Comparison of ENCODE assay signal across 8 cellular contexts in the genomic region with DNA sequence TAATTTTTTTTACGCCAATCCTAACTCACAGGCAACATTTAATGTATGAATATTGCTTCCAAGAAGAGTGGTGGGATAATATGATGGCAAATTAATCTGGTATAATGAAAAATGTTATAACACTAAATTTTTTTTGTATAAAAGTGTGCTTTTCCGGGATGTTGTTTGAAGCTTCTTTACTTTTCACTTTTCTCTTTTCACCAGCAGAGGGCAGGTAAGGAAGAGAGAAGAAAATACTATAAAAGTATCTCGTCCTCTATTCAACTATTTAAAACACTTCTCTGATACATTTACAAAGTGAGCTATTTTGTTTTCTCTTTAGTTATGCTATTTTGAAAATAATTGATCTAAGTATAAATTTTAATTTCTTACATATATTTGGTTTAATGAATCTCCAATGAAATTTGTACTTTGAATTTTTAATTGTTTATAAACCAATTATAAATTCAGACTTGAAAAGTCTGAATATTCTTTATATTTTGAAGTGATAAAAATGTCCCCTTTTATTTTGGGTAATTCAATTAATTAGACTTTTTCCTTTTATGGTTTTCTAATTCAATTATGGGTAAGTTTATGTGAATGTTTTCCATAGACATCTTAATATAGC. TPM values are rescaled to one million over a fixed set of nuclear protein-coding genes. Genes with fewer than 3 reads are reported as not detected.
DNase-seq lines count a peak whose midpoint lies in the region; ATAC-seq, FAIRE-seq and TF ChIP-seq lines count a peak whose summit lies in the region.

No MANE protein-coding gene starts in this region.

- TF ChIP-seq CTCF in D721Med (IDR thresholded peaks at IDR 0.05; ENCODE audit: insufficient read depth, missing control alignments) (peak; percentile 57), PC-3 (conservative IDR thresholded peaks at IDR 0.05; ENCODE audit: low read depth, low read length) (peak; percentile 69), fibroblast of mammary gland (conservative IDR thresholded peaks at IDR 0.05; ENCODE audit: control insufficient read depth, insufficient read depth, low read depth, low read length) (peak; percentile 60), testis (IDR thresholded peaks at IDR 0.05) (peak; percentile 22 to 59 (median 33))

- H3K9me3 ChIP-seq in PC-3 (ENCODE audit: low read length) (no peaks in the 10 kb centered on the region), testis (no peaks in the 10 kb centered on the region)

- H3K4me3 ChIP-seq in PC-3 (ENCODE audit: low read length) (no peak overlapping the region), fibroblast of mammary gland (ENCODE audit: control insufficient read depth, low read depth, low read length) (no peak overlapping the region), testis (no peak overlapping the region)

- H3F3A ChIP-seq in PC-3 (ENCODE audit: low read length, unreplicated experiment): no peaks in the 10 kb centered on the region

- H3K36me3 ChIP-seq in PC-3 (ENCODE audit: low read depth, low read length) (no peaks in the 10 kb centered on the region; the same call in 1 of the 2 replicates), testis (ENCODE audit: low read depth, missing control alignments) (no peaks in the 10 kb centered on the region)

- no peak for FAIRE-seq in D721Med (lab: Jason Lieb, UNC)

- H3K27me3 ChIP-seq in PC-3 (ENCODE audit: low read length) (peaks cover 4% of the 10 kb centered on the region; the same call in 1 of the 2 replicates), testis (no peaks in the 10 kb centered on the region)

- H4K20me1 ChIP-seq in PC-3 (ENCODE audit: low read length): no peaks in the 10 kb centered on the region

- WGBS in testis, 2 donors: 41 to 47% methylated on average over 3 of the region's 3 CpGs

- no peaks in the 10 kb centered on the region for H3K79me2 ChIP-seq in PC-3 (ENCODE audit: low read length)

- no peak for DNase-seq in D721Med (ENCODE audit: insufficient read length, low spot score)
- peak; percentile 56 for DNase-seq in PC-3
- peak; percentile 38 for DNase-seq in fibroblast of mammary gland (ENCODE audit: low read depth)
- DNase-seq in testis: no peak
- DNase-seq in iPS-NIHi11 (ENCODE audit: low spot score): no peak

- no peak overlapping the region for H2AFZ ChIP-seq in PC-3 (ENCODE audit: low read length)

- ATAC-seq in HG02938 (IDR thresholded peaks at IDR 0.05; ENCODE audit: unreplicated experiment) (peak; percentile 73), PC-3 (no peak), GM18520 (IDR thresholded peaks at IDR 0.05; ENCODE audit: unreplicated experiment) (no peak)
- no peak for ATAC-seq in activated CD4-positive, CD25-positive, alpha-beta regulatory T cell treated with anti-CD3 and anti-CD28 coated beads, Interleukin-2, amount 50 U/mL, for 24 hours

- TF ChIP-seq POLR2A in testis (IDR thresholded peaks at IDR 0.05): no peak

- no peaks in the 10 kb centered on the region for H3K9me2 ChIP-seq in PC-3 (replicated peaks; ENCODE audit: low read length)

- no peaks in the 10 kb centered on the region for H3K4me1 ChIP-seq in PC-3 (ENCODE audit: insufficient read depth, low read length)
- H3K4me1 ChIP-seq in testis: no peaks in the 10 kb centered on the region

- intact Hi-C loops in PC-3 (cut with micrococcal nuclease) (loop anchor here (1.0 to 10.0 kb wide), 3 partner anchors 215 to 696 kb away; no protein-coding TSS in a partner anchor), testis (cut with DNase I; ENCODE audit: low total_unique reads) (no loop called here)

- BruUV-seq in PC-3 (replicated peaks; lab: Mats Ljungman, UMichigan): no TSS peak

- H3K27ac ChIP-seq in PC-3 (ENCODE audit: low read length): no peak overlapping the region
- no peak overlapping the region for H3K27ac ChIP-seq in testis

- no peak overlapping the region for H3K4me2 ChIP-seq in PC-3 (ENCODE audit: low read length)

- CTCF ChIA-PET in PC-3 (lab: Charles Lee): interaction anchor here (0.6 to 1.3 kb wide), 6 partner anchors 52 to 752 kb away, joined by 3 to 12 read pairs (median 3); no protein-coding TSS in a partner anchor

- POLR2A ChIA-PET in PC-3 (lab: Charles Lee; ENCODE audit: unreplicated experiment): no interaction called here

- no peak overlapping the region for H3K9ac ChIP-seq in PC-3 (ENCODE audit: low read length)

RNA-seq across cellular contexts. Expression of a gene that starts 20.7 kb away (rescaled TPM):
- total RNA-seq in PC-3 (2014; rRNA removed): not detected in 2 replicates
- total RNA-seq in testis: 1 to 10 TPM; 5.1 TPM
- 6.9 TPM for polyA plus RNA-seq in testis (ENCODE audit: insufficient read depth, low read depth, low replicate concordance)

RNA-seq across cellular contexts. Expression of a gene that starts 31.8 kb away (rescaled TPM):
- not detected in 2 replicates for total RNA-seq in PC-3 (2014; rRNA removed)
- total RNA-seq in testis: 10 to 100 TPM; 18.1 to 27.6 TPM
- 18.4 TPM for polyA plus RNA-seq in testis (ENCODE audit: insufficient read depth, low read depth, low replicate concordance)

Comparison
In these comparisons a context has a peak if more than half of its experiments do, and no peak if none do; other contexts are left out.
1. DNase-seq: peak in PC-3 (single experiment) and fibroblast of mammary gland (single experiment); none in D721Med (single experiment), testis (single experiment) and iPS-NIHi11 (single experiment).
2. RNA of a gene that starts 31.8 kb away (total RNA-seq): 18.1 to 27.6 TPM in testis; not detected in PC-3; every median in the first group is over 10 times any median in the second.
3. Peak in every context shown above with its lines, with median percentiles within 50 percentile points of each other: CTCF ChIP-seq.